In genomic region chr22:24232725-24233124, GRCh38 we compare ENCODE assay signal across 18 cellular contexts. TPM values are rescaled to one million over a fixed set of nuclear protein-coding genes. Genes with fewer than 3 reads are reported as not detected.
DNase-seq lines count a peak whose midpoint lies in the region; ATAC-seq and TF ChIP-seq lines count a peak whose summit lies in the region.
"Had no signal": no experiment of that assay in that cellular context is flagged by ENCODE, and none has a peak within 500 bp of the region (broad histone marks: within the 10 kb centered on the region; RNA-seq: fewer than 3 reads in every experiment).

No MANE protein-coding gene starts in this region.

- H3K36me3 Mint-ChIP-seq in dendritic cell treated with granulocyte-macrophage colony-stimulating factor and Interleukin-4, amounts not matched to agents 40 ng/mL and 50 ng/mL, for 4 days (ENCODE audit: low read depth), result peaks cover 100% of the 10 kb centered on the region
- H3K36me3 Mint-ChIP-seq in stimulated activated effector memory CD8-positive, alpha-beta T cell treated with anti-CD3 and anti-CD28 coated beads, Interleukin-12 subunit alpha, Interleukin-12 subunit beta, amount 100 ng/mL, for 72 hours, result no peaks in the 10 kb centered on the region
- H3K36me3 Mint-ChIP-seq in effector memory CD8-positive, alpha-beta T cell (ENCODE audit: insufficient read depth), result no peaks in the 10 kb centered on the region

- H3K9me3 ChIP-seq in lung (ENCODE audit: control insufficient read depth in 2 of 2, insufficient read depth in 1 of 2, low read length in 1 of 2), result no peaks in the 10 kb centered on the region
- H3K9me3 ChIP-seq: Caco-2 had no signal

- DNase-seq in D341Med (ENCODE audit: low spot score), result peak; percentile 17
- DNase-seq in lung (ENCODE audit: low spot score), result no peak
- no peak for DNase-seq in stimulated activated effector memory CD8-positive, alpha-beta T cell treated with anti-CD3 and anti-CD28 coated beads, Interleukin-12 subunit alpha, Interleukin-12 subunit beta, amount 100 ng/mL, for 72 hours (ENCODE audit: low spot score in 2 of 2)
- no peak for DNase-seq in effector memory CD8-positive, alpha-beta T cell
- no peak for DNase-seq in NCI-H2029 treated with DMSO at 0.1 percent for 48 hours (lab: John Stamatoyannopoulos, UW)
- DNase-seq: AML-193; Caco-2; CD4-positive, alpha-beta T cell; DMS153; DMS79; GDM1; GM23248; HCEC 1CT had no signal

- H3K36me3 ChIP-seq in lung (ENCODE audit: control insufficient read depth in 2 of 2, insufficient read depth in 2 of 2, low read length in 2 of 2), result peaks cover 0 to 7% of the 10 kb centered on the region in 2 donors

- H3K4me3 Mint-ChIP-seq in dendritic cell treated with granulocyte-macrophage colony-stimulating factor and Interleukin-4, amounts not matched to agents 40 ng/mL and 50 ng/mL, for 4 days, result no peak overlapping the region
- H3K4me3 Mint-ChIP-seq in stimulated activated effector memory CD8-positive, alpha-beta T cell treated with anti-CD3 and anti-CD28 coated beads, Interleukin-12 subunit alpha, Interleukin-12 subunit beta, amount 100 ng/mL, for 72 hours, result no peak overlapping the region
- no peak overlapping the region for H3K4me3 Mint-ChIP-seq in effector memory CD8-positive, alpha-beta T cell
- H3K4me3 Mint-ChIP-seq: CD4-positive, alpha-beta T cell had no signal

- H3K27me3 Mint-ChIP-seq in dendritic cell treated with granulocyte-macrophage colony-stimulating factor and Interleukin-4, amounts not matched to agents 40 ng/mL and 50 ng/mL, for 4 days, result no peaks in the 10 kb centered on the region
- peaks cover 0 to 4% of the 10 kb centered on the region in 2 donors for H3K27me3 Mint-ChIP-seq in effector memory CD8-positive, alpha-beta T cell
- H3K27me3 Mint-ChIP-seq: CD4-positive, alpha-beta T cell had no signal

- TF ChIP-seq CTCF in lung (IDR thresholded peaks at IDR 0.05; ENCODE audit: control extremely low read depth, extremely low read depth), result no peak

- H3K4me1 Mint-ChIP-seq in dendritic cell treated with granulocyte-macrophage colony-stimulating factor and Interleukin-4, amounts not matched to agents 40 ng/mL and 50 ng/mL, for 4 days (ENCODE audit: low read depth), result peaks cover 71% of the 10 kb centered on the region
- peaks cover 6% of the 10 kb centered on the region for H3K4me1 Mint-ChIP-seq in stimulated activated effector memory CD8-positive, alpha-beta T cell treated with anti-CD3 and anti-CD28 coated beads, Interleukin-12 subunit alpha, Interleukin-12 subunit beta, amount 100 ng/mL, for 72 hours
- H3K4me1 Mint-ChIP-seq in effector memory CD8-positive, alpha-beta T cell (ENCODE audit: low read depth in 2 of 2), result peaks cover 2 to 3% of the 10 kb centered on the region in 2 donors

- no peaks in the 10 kb centered on the region for H3K27me3 ChIP-seq in lung (ENCODE audit: control insufficient read depth, insufficient read depth)

- H3K27ac Mint-ChIP-seq in dendritic cell treated with granulocyte-macrophage colony-stimulating factor and Interleukin-4, amounts not matched to agents 40 ng/mL and 50 ng/mL, for 4 days, result peak overlapping the region; percentile 66
- H3K27ac Mint-ChIP-seq in stimulated activated effector memory CD8-positive, alpha-beta T cell treated with anti-CD3 and anti-CD28 coated beads, Interleukin-12 subunit alpha, Interleukin-12 subunit beta, amount 100 ng/mL, for 72 hours, result peak overlapping the region; percentile 58
- no peak overlapping the region for H3K27ac Mint-ChIP-seq in effector memory CD8-positive, alpha-beta T cell
- H3K27ac Mint-ChIP-seq: CD4-positive, alpha-beta T cell had no signal

- no peaks in the 10 kb centered on the region for H3K9me3 Mint-ChIP-seq in dendritic cell treated with granulocyte-macrophage colony-stimulating factor and Interleukin-4, amounts not matched to agents 40 ng/mL and 50 ng/mL, for 4 days
- H3K9me3 Mint-ChIP-seq in stimulated activated effector memory CD8-positive, alpha-beta T cell treated with anti-CD3 and anti-CD28 coated beads, Interleukin-12 subunit alpha, Interleukin-12 subunit beta, amount 100 ng/mL, for 72 hours, result no peaks in the 10 kb centered on the region
- H3K9me3 Mint-ChIP-seq in effector memory CD8-positive, alpha-beta T cell, result no peaks in the 10 kb centered on the region
- H3K9me3 Mint-ChIP-seq: CD4-positive, alpha-beta T cell had no signal

- 94 to 96% methylated on average over 12 to 15 of the region's 15 CpGs for WGBS in lung, 2 donors

- intact Hi-C loops in dendritic cell treated with granulocyte-macrophage colony-stimulating factor and Interleukin-4, amounts not matched to agents 40 ng/mL and 50 ng/mL, for 4 days (cut with micrococcal nuclease), result no loop called here

- no peaks in the 10 kb centered on the region for H3K4me1 ChIP-seq in lung (ENCODE audit: control insufficient read depth in 2 of 2, insufficient read depth in 2 of 2, low read length in 2 of 2)
- H3K4me1 ChIP-seq: Caco-2 had no signal

- peak; percentile 35 for ATAC-seq in lung (ENCODE audit: insufficient read depth, low FRiP score)
- ATAC-seq in stimulated activated effector memory CD8-positive, alpha-beta T cell treated with anti-CD3 and anti-CD28 coated beads, Interleukin-12 subunit alpha, Interleukin-12 subunit beta, amount 100 ng/mL, for 72 hours, result no peak
- ATAC-seq in GM21576 (IDR thresholded peaks at IDR 0.05; ENCODE audit: unreplicated experiment), result no peak
- no peak for ATAC-seq in effector memory CD8-positive, alpha-beta T cell (replicated peaks)

- H3K4me3 ChIP-seq in lung, result no peak overlapping the region
- H3K4me3 ChIP-seq: GM23248 had no signal

- no peak overlapping the region for H3K27ac ChIP-seq in lung (ENCODE audit: low read depth in 1 of 2, low read length in 1 of 2)
- H3K27ac ChIP-seq: C4-2B, GM23248 had no signal

RNA-seq across cellular contexts. Expression of gene GGT5, which starts 12.2 kb away (rescaled TPM):
- 10 to 100 TPM in 1 of 2 donors, 1 to 10 TPM in 1; 9.8 to 92.0 TPM for total RNA-seq in lung
- 10 to 100 TPM; 50.7 to 58.7 TPM for polyA plus RNA-seq in lung
- total RNA-seq: CD4-positive, alpha-beta T cell; Daoy; H4 had no signal

RNA-seq across cellular contexts. Expression of gene SPECC1L, which starts 37.9 kb away (rescaled TPM):
- total RNA-seq in lung, result 10 to 100 TPM; 61.3 to 83.9 TPM
- polyA plus RNA-seq in lung, result 10 to 100 TPM; 10.4 to 14.3 TPM

RNA-seq across cellular contexts. Expression of gene SUSD2, which starts 51.4 kb away (rescaled TPM):
- 10 to 100 TPM; 15.9 to 82.6 TPM for total RNA-seq in lung
- 100 to 1,000 TPM in 1 of 2 donors, 10 to 100 TPM in 1; 16.8 to 192 TPM for polyA plus RNA-seq in lung
- total RNA-seq: GM23248 had no signal

Comparison
In these comparisons a context has a peak if more than half of its experiments do, and no peak if none do; other contexts are left out.
1. H3K27ac Mint-ChIP-seq: peak in dendritic cell treated with granulocyte-macrophage colony-stimulating factor and Interleukin-4, amounts not matched to agents 40 ng/mL and 50 ng/mL, for 4 days (single experiment) and stimulated activated effector memory CD8-positive, alpha-beta T cell treated with anti-CD3 and anti-CD28 coated beads, Interleukin-12 subunit alpha, Interleukin-12 subunit beta, amount 100 ng/mL, for 72 hours (single experiment); none in effector memory CD8-positive, alpha-beta T cell (0 of 2).